ENCODE assay signal across 9 cellular contexts in the genomic region with DNA sequence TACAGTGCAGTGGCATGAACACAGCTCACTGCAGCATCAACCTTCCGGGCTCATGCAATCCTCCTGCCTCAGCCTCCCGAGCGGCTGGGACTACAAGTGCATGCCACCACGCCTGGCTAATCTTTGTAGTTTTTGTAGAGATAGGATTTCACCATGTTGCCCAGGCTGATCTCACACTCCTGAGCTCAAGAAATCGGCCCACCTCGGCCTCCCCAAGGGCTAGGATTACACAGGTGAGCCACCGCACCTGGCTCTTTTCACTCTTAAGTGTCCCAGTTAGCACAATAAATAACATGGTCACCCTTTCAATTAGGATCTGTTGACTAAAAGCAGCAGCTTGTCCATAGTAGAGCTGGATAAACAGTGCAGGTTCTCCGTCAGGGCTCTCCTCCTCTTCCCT. TPM values are rescaled to one million over a fixed set of nuclear protein-coding genes. Genes with fewer than 3 reads are reported as not detected.
DNase-seq lines count a peak whose midpoint lies in the region; ATAC-seq and TF ChIP-seq lines count a peak whose summit lies in the region.
"Had no signal": no experiment of that assay in that cellular context is flagged by ENCODE, and none has a peak within 500 bp of the region (broad histone marks: within the 10 kb centered on the region; RNA-seq: fewer than 3 reads in every experiment).

No MANE protein-coding gene starts in this region.

- no TSS peak for BruUV-seq in Panc1 (replicated peaks; lab: Mats Ljungman, UMichigan)

- H3K4me1 Mint-ChIP-seq in activated T-cell treated with anti-CD3 and anti-CD28 coated beads, Interleukin-2, amount 50 U/mL, for 72 hours (ENCODE audit: low read depth), result peaks cover 56% of the 10 kb centered on the region
- peaks cover 52% of the 10 kb centered on the region for H3K4me1 Mint-ChIP-seq in stimulated activated naive CD8-positive, alpha-beta T cell treated with anti-CD3 and anti-CD28 coated beads, Interleukin-15, amount 100 ng/mL, for 72 hours

- in situ Hi-C loops in Panc1 (cut with HindIII; ENCODE audit: low pct_unique_long_range_greater_than_20kb, low sequenced_read_pairs), result no loop called here

- peak overlapping the region; percentile 95 to 97 for H3K4me3 Mint-ChIP-seq in activated T-cell treated with anti-CD3 and anti-CD28 coated beads, Interleukin-2, amount 50 U/mL, for 72 hours
- H3K4me3 Mint-ChIP-seq in stimulated activated naive CD8-positive, alpha-beta T cell treated with anti-CD3 and anti-CD28 coated beads, Interleukin-15, amount 100 ng/mL, for 72 hours, result peak overlapping the region; percentile 98 to 99

- no peak for ATAC-seq in activated T-cell treated with anti-CD3 and anti-CD28 coated beads, Interleukin-2, amount 50 U/mL, for 72 hours (replicated peaks in 1 of 2)
- no peak for ATAC-seq in Panc1
- ATAC-seq in stimulated activated naive CD8-positive, alpha-beta T cell treated with anti-CD3 and anti-CD28 coated beads, Interleukin-15, amount 100 ng/mL, for 72 hours, result no peak

- CTCF ChIA-PET in Panc1 (lab: Charles Lee), result no interaction called here

- intact Hi-C loops in Panc1 (cut with micrococcal nuclease; ENCODE audit: unreplicated experiment), result no loop called here

- DNase-seq in activated T-cell treated with anti-CD3 and anti-CD28 coated beads, Interleukin-2, amount 50 U/mL, for 72 hours, result no peak
- no peak for DNase-seq in activated T-cell treated with anti-CD3 and anti-CD28 coated beads, Interleukin-2, amount 50 U/mL, for 1 hour
- DNase-seq in Panc1 (ENCODE audit: low read depth, low spot score), result no peak
- DNase-seq in fibroblast of mammary gland (ENCODE audit: low read depth), result no peak
- no peak for DNase-seq in stimulated activated naive CD8-positive, alpha-beta T cell treated with anti-CD3 and anti-CD28 coated beads, Interleukin-15, amount 100 ng/mL, for 72 hours
- DNase-seq in Peyer's patch, result no peak
- DNase-seq in C1 segment of cervical spinal cord (lab: John Stamatoyannopoulos, UW), result no peak
- DNase-seq in GF-D8 (lab: John Stamatoyannopoulos, UW), result no peak

- H3K4me1 ChIP-seq in Panc1 (ENCODE audit: control insufficient read depth, insufficient read depth, low read length) (peaks cover 3% of the 10 kb centered on the region; the same call in 1 of the 2 replicates), Peyer's patch (peaks cover 0 to 12% (median 5%) of the 10 kb centered on the region in 4 donors)

- no peaks in the 10 kb centered on the region for H3K27me3 Mint-ChIP-seq in activated T-cell treated with anti-CD3 and anti-CD28 coated beads, Interleukin-2, amount 50 U/mL, for 72 hours (ENCODE audit: low read depth)
- no peaks in the 10 kb centered on the region for H3K27me3 Mint-ChIP-seq in stimulated activated naive CD8-positive, alpha-beta T cell treated with anti-CD3 and anti-CD28 coated beads, Interleukin-15, amount 100 ng/mL, for 72 hours

- TF ChIP-seq CTCF in Panc1 (IDR thresholded peaks at IDR 0.05) (no peak), fibroblast of mammary gland (conservative IDR thresholded peaks at IDR 0.05; ENCODE audit: control insufficient read depth, insufficient read depth, low read depth, low read length) (no peak), Peyer's patch (IDR thresholded peaks at IDR 0.05) (no peak)

- H3K4me3 ChIP-seq in Panc1 (ENCODE audit: low read depth in 2 of 2, low read length in 2 of 2) (peak overlapping the region; percentile 72 to 91), fibroblast of mammary gland (ENCODE audit: control insufficient read depth, low read depth, low read length) (peak overlapping the region; percentile 97), Peyer's patch (no peak overlapping the region)

- no peaks in the 10 kb centered on the region for H3K9me3 Mint-ChIP-seq in activated T-cell treated with anti-CD3 and anti-CD28 coated beads, Interleukin-2, amount 50 U/mL, for 72 hours
- H3K9me3 Mint-ChIP-seq in stimulated activated naive CD8-positive, alpha-beta T cell treated with anti-CD3 and anti-CD28 coated beads, Interleukin-15, amount 100 ng/mL, for 72 hours, result peaks cover 0 to 5% of the 10 kb centered on the region in 2 donors

- H3K27ac ChIP-seq in Panc1 (ENCODE audit: low read length), result no peak overlapping the region
- no peak overlapping the region for H3K27ac ChIP-seq in Peyer's patch

- H3K9me3 ChIP-seq in Panc1 (ENCODE audit: control insufficient read depth, insufficient read depth, low read depth, low read length), result no peaks in the 10 kb centered on the region
- H3K9me3 ChIP-seq in Peyer's patch, result peaks cover 0 to 4% (median 0%) of the 10 kb centered on the region in 4 donors
- H3K9me3 ChIP-seq: right atrium auricular region had no signal

- H3K27me3 ChIP-seq in Panc1 (ENCODE audit: control insufficient read depth, insufficient read depth, low read length) (no peaks in the 10 kb centered on the region), Peyer's patch (no peaks in the 10 kb centered on the region)
- H3K27me3 ChIP-seq: right atrium auricular region had no signal

- no peak overlapping the region for H3K27ac Mint-ChIP-seq in activated T-cell treated with anti-CD3 and anti-CD28 coated beads, Interleukin-2, amount 50 U/mL, for 72 hours
- H3K27ac Mint-ChIP-seq in stimulated activated naive CD8-positive, alpha-beta T cell treated with anti-CD3 and anti-CD28 coated beads, Interleukin-15, amount 100 ng/mL, for 72 hours, result peak overlapping the region; percentile 86 to 98

- H3K36me3 ChIP-seq in Panc1 (ENCODE audit: control insufficient read depth, insufficient read depth, low read length) (peaks cover 2% of the 10 kb centered on the region; the same call in 1 of the 2 replicates), Peyer's patch (no peaks in the 10 kb centered on the region)
- H3K36me3 ChIP-seq: right atrium auricular region had no signal

- POLR2A ChIA-PET in Panc1 (lab: Charles Lee), result no interaction called here

- H3K36me3 Mint-ChIP-seq in activated T-cell treated with anti-CD3 and anti-CD28 coated beads, Interleukin-2, amount 50 U/mL, for 72 hours (ENCODE audit: insufficient read depth in 2 of 2), result peaks cover 2 to 6% of the 10 kb centered on the region in 2 donors

- no peak for TF ChIP-seq POLR2A in Peyer's patch (IDR thresholded peaks at IDR 0.05)

RNA-seq across cellular contexts. Expression of a gene that starts 1.4 kb away (rescaled TPM):
- total RNA-seq in activated T-cell treated with anti-CD3 and anti-CD28 coated beads, Interleukin-2, amount 50 U/mL, for 72 hours, result 10 to 100 TPM; 81.5 to 81.9 TPM
- total RNA-seq in Panc1 (2021; ENCODE audit: unreplicated experiment) (47.7 TPM), Peyer's patch (100 to 1,000 TPM in 1 of 4 donors, 10 to 100 TPM in 3; 27.3 to 158 (median 45.1) TPM)
- 20.5 TPM for polyA plus RNA-seq in Panc1 (2012; ENCODE audit: insufficient read length)

Comparison
In these comparisons a context has a peak if more than half of its experiments do, and no peak if none do; other contexts are left out.
1. H3K4me3 ChIP-seq: peak in Panc1 (2 of 2) and fibroblast of mammary gland (single experiment); none in Peyer's patch (0 of 4).